In genomic region chr4:153705743-153706468, GRCh38 we compare ENCODE assay signal across 11 cellular contexts. TPM values are rescaled to one million over a fixed set of nuclear protein-coding genes. Genes with fewer than 3 reads are reported as not detected.
DNase-seq lines count a peak whose midpoint lies in the region; ATAC-seq, FAIRE-seq and TF ChIP-seq lines count a peak whose summit lies in the region.
"Had no signal": no experiment of that assay in that cellular context is flagged by ENCODE, and none has a peak within 500 bp of the region (broad histone marks: within the 10 kb centered on the region; RNA-seq: fewer than 3 reads in every experiment).

No MANE protein-coding gene starts in this region.

- no peak overlapping the region for H3K27ac ChIP-seq in Peyer's patch
- no peak overlapping the region for H3K27ac ChIP-seq in pancreas
- H3K27ac ChIP-seq: WERI-Rb-1 had no signal

- H3K4me3 Mint-ChIP-seq in activated T-helper 2 cell treated with anti-CD3 and anti-CD28 coated beads, Interferon-gamma antibody, Interleukin-2, Interleukin-4, amounts not matched to agents 10 μg/mL and 5 μg/mL and 100 μg/mL, durations not matched to agents 14 hours and 24 hours and 36 hours (ENCODE audit: low read depth) = no peak overlapping the region

- DNase-seq in activated T-helper 2 cell treated with anti-CD3 and anti-CD28 coated beads, Interferon-gamma antibody, Interleukin-2, Interleukin-4, amounts not matched to agents 10 μg/mL and 5 μg/mL and 100 μg/mL, durations not matched to agents 14 hours and 24 hours and 36 hours (ENCODE audit: low spot score) = no peak
- DNase-seq in SHP77 (lab: John Stamatoyannopoulos, UW) (no peak), Peyer's patch (no peak), pancreas (no peak)
- DNase-seq: amniotic stem cell, left cardiac atrium, WERI-Rb-1 had no signal

- peaks cover 20% of the 10 kb centered on the region for H3K4me1 Mint-ChIP-seq in activated T-helper 2 cell treated with anti-CD3 and anti-CD28 coated beads, Interferon-gamma antibody, Interleukin-2, Interleukin-4, amounts not matched to agents 10 μg/mL and 5 μg/mL and 100 μg/mL, durations not matched to agents 14 hours and 24 hours and 36 hours (ENCODE audit: low read depth)

- H3K4me1 ChIP-seq in Peyer's patch = no peaks in the 10 kb centered on the region
- no peaks in the 10 kb centered on the region for H3K4me1 ChIP-seq in pancreas

- TF ChIP-seq POLR2A in Peyer's patch (IDR thresholded peaks at IDR 0.05) = no peak

- intact Hi-C loops in activated T-helper 2 cell treated with anti-CD3 and anti-CD28 coated beads, Interferon-gamma antibody, Interleukin-2, Interleukin-4, amounts not matched to agents 10 μg/mL and 5 μg/mL and 100 μg/mL, durations not matched to agents 14 hours and 24 hours and 36 hours (cut with micrococcal nuclease) = loop anchor here (2.0 kb wide), 1 partner anchor 29 kb away; no protein-coding TSS in a partner anchor
- intact Hi-C loops in pancreas (cut with DNase I) = no loop called here

- peak overlapping the region; percentile 29 for H3K27ac Mint-ChIP-seq in activated T-helper 2 cell treated with anti-CD3 and anti-CD28 coated beads, Interferon-gamma antibody, Interleukin-2, Interleukin-4, amounts not matched to agents 10 μg/mL and 5 μg/mL and 100 μg/mL, durations not matched to agents 14 hours and 24 hours and 36 hours

- peaks cover 4% of the 10 kb centered on the region for H3K27me3 Mint-ChIP-seq in activated T-helper 2 cell treated with anti-CD3 and anti-CD28 coated beads, Interferon-gamma antibody, Interleukin-2, Interleukin-4, amounts not matched to agents 10 μg/mL and 5 μg/mL and 100 μg/mL, durations not matched to agents 14 hours and 24 hours and 36 hours (ENCODE audit: low read depth)

- no peak for TF ChIP-seq CTCF in Peyer's patch (IDR thresholded peaks at IDR 0.05)
- no peak for TF ChIP-seq CTCF in pancreas (IDR thresholded peaks at IDR 0.05)

- H3K36me3 ChIP-seq in Peyer's patch (no peaks in the 10 kb centered on the region), pancreas (no peaks in the 10 kb centered on the region)
- H3K36me3 ChIP-seq: WERI-Rb-1 had no signal

- WGBS in pancreas, 2 donors = 83 to 89% methylated on average over 2 of the region's 2 CpGs

- H3K4me3 ChIP-seq in Peyer's patch (no peak overlapping the region), pancreas (no peak overlapping the region)

- H3K27me3 ChIP-seq in Peyer's patch = no peaks in the 10 kb centered on the region
- H3K27me3 ChIP-seq in pancreas = no peaks in the 10 kb centered on the region

- H3K9me3 Mint-ChIP-seq in activated T-helper 2 cell treated with anti-CD3 and anti-CD28 coated beads, Interferon-gamma antibody, Interleukin-2, Interleukin-4, amounts not matched to agents 10 μg/mL and 5 μg/mL and 100 μg/mL, durations not matched to agents 14 hours and 24 hours and 36 hours = no peaks in the 10 kb centered on the region

- H3K36me3 Mint-ChIP-seq in activated T-helper 2 cell treated with anti-CD3 and anti-CD28 coated beads, Interferon-gamma antibody, Interleukin-2, Interleukin-4, amounts not matched to agents 10 μg/mL and 5 μg/mL and 100 μg/mL, durations not matched to agents 14 hours and 24 hours and 36 hours (ENCODE audit: low read depth) = no peaks in the 10 kb centered on the region

- peak; percentile 90 for ATAC-seq in GM18870 (IDR thresholded peaks at IDR 0.05; ENCODE audit: unreplicated experiment)
- ATAC-seq in GM21786 (IDR thresholded peaks at IDR 0.05; ENCODE audit: unreplicated experiment) = peak; percentile 86
- peak; percentile 83 for ATAC-seq in HG03571 (IDR thresholded peaks at IDR 0.05; ENCODE audit: unreplicated experiment)
- no peak for ATAC-seq in pancreas
- ATAC-seq: left cardiac atrium had no signal

- no peak for FAIRE-seq in pancreas (lab: Jason Lieb, UNC)

- H3K9me3 ChIP-seq in Peyer's patch = no peaks in the 10 kb centered on the region
- H3K9me3 ChIP-seq in pancreas = no peaks in the 10 kb centered on the region

RNA-seq across cellular contexts. Expression of gene TLR2, which starts 21.8 kb away (rescaled TPM):
- total RNA-seq in activated T-helper 2 cell treated with anti-CD3 and anti-CD28 coated beads, Interferon-gamma antibody, Interleukin-2, Interleukin-4, amounts not matched to agents 10 μg/mL and 5 μg/mL and 100 μg/mL, durations not matched to agents 14 hours and 24 hours and 36 hours = 0.25 and 1.1 TPM in 2 replicates
- 10 to 100 TPM in 2 of 4 donors, 1 to 10 TPM in 2; 4.7 to 13.8 (median 9.4) TPM for total RNA-seq in Peyer's patch
- total RNA-seq in pancreas = 10 to 100 TPM in 2 of 6 donors, 1 to 10 TPM in 4; 2.3 to 23.9 (median 5.4) TPM
- polyA plus RNA-seq in pancreas = 1 to 10 TPM; 2.9 to 3.2 TPM

RNA-seq across cellular contexts. Expression of gene RNF175, which starts 53.9 kb away (rescaled TPM):
- total RNA-seq in activated T-helper 2 cell treated with anti-CD3 and anti-CD28 coated beads, Interferon-gamma antibody, Interleukin-2, Interleukin-4, amounts not matched to agents 10 μg/mL and 5 μg/mL and 100 μg/mL, durations not matched to agents 14 hours and 24 hours and 36 hours = not detected in 2 replicates
- not detected for total RNA-seq in Peyer's patch
- not detected for total RNA-seq in pancreas
- polyA plus RNA-seq in pancreas = under 1 TPM in 1 of 2 donors, not detected in 1; 0.12 TPM
- total RNA-seq: NCI-H460 had no signal

Comparison
In these comparisons a context has a peak if more than half of its experiments do, and no peak if none do; other contexts are left out.
1. ATAC-seq: peak in GM18870 (single experiment), GM21786 (single experiment) and HG03571 (single experiment); none in pancreas (0 of 4).